ENCODE assay signal across 26 cellular contexts in genomic region chr16:81860867-81861266, GRCh38.
A peak's percentile ranks its signal among the peaks of the same experiment; 100 is the strongest.
DNase-seq lines count a peak whose midpoint lies in the region; ATAC-seq and TF ChIP-seq lines count a peak whose summit lies in the region.
"Had no signal": no experiment of that assay in that cellular context is flagged by ENCODE, and none has a peak within 500 bp of the region (broad histone marks: within the 10 kb centered on the region; RNA-seq: fewer than 3 reads in every experiment).

No MANE protein-coding gene starts in this region.

- H3K27ac Mint-ChIP-seq in MCF 10A (ENCODE audit: low read depth, unreplicated experiment) = no peak overlapping the region
- peak overlapping the region; percentile 82 to 86 for H3K27ac Mint-ChIP-seq in effector memory CD8-positive, alpha-beta T cell
- H3K27ac Mint-ChIP-seq: nephron progenitor cell had no signal

- POLR2A ChIA-PET in MCF 10A (lab: Yijun Ruan, JAX) = no interaction called here

- H3K27me3 ChIP-seq in breast epithelium (no peaks in the 10 kb centered on the region), neutrophil (no peaks in the 10 kb centered on the region)
- H3K27me3 ChIP-seq: ovary, vagina had no signal

- H3K9me3 ChIP-seq in breast epithelium = no peaks in the 10 kb centered on the region
- no peaks in the 10 kb centered on the region for H3K9me3 ChIP-seq in neutrophil
- H3K9me3 ChIP-seq: ovary, SK-N-SH, vagina had no signal

- CTCF ChIA-PET in MCF 10A (lab: Yijun Ruan, JAX) = interaction anchor here (0.7 to 5.4 kb wide), 4 partner anchors 12 to 29 kb away, joined by 3 to 39 read pairs (median 5); no protein-coding TSS in a partner anchor

- DNase-seq in breast epithelium (ENCODE audit: low spot score in 2 of 2) (no peak), MCF 10A (ENCODE audit: unreplicated experiment) (no peak), SKM-1 (lab: John Stamatoyannopoulos, UW; ENCODE audit: unreplicated experiment) (no peak)
- no peak for DNase-seq in effector memory CD8-positive, alpha-beta T cell
- DNase-seq: activated CD4-positive, alpha-beta T cell treated with anti-CD3 and anti-CD28 coated beads for 4 hours; activated gamma-delta T cell treated with Interleukin-2 at 50 U/mL for 16 hours; activated T-cell treated with anti-CD3 and anti-CD28 coated beads, Interleukin-2, amount 50 U/mL, for 4 hours; DMS153; H7; KG1; left ventricle myocardium superior; NCI-H146; NCI-H2107; NCI-H446; NCI-H774; nephron progenitor cell; ovary; retina; SK-N-SH; stimulated activated CD4-positive, alpha-beta T cell treated with anti-CD3 and anti-CD28 coated beads, Interleukin-2, amount 100 ng/mL, for 24 hours had no signal

- no peaks in the 10 kb centered on the region for H3K9me3 Mint-ChIP-seq in MCF 10A (ENCODE audit: unreplicated experiment)
- no peaks in the 10 kb centered on the region for H3K9me3 Mint-ChIP-seq in effector memory CD8-positive, alpha-beta T cell
- H3K9me3 Mint-ChIP-seq: activated T-cell treated with anti-CD3 and anti-CD28 coated beads, Interleukin-2, amount 50 U/mL, for 4 hours had no signal

- H3K27ac ChIP-seq in breast epithelium (peak overlapping the region; percentile 73 to 89), neutrophil (peak overlapping the region; percentile 98)
- H3K27ac ChIP-seq: ovary, RWPE1 had no signal

- peaks cover 9% of the 10 kb centered on the region for H3K4me1 Mint-ChIP-seq in MCF 10A (ENCODE audit: insufficient read depth, unreplicated experiment)
- peaks cover 11 to 15% of the 10 kb centered on the region in 2 donors for H3K4me1 Mint-ChIP-seq in effector memory CD8-positive, alpha-beta T cell (ENCODE audit: low read depth in 2 of 2)

- peak; percentile 26 for ATAC-seq in effector memory CD8-positive, alpha-beta T cell (replicated peaks)
- no peak for ATAC-seq in HG03108 (IDR thresholded peaks at IDR 0.05; ENCODE audit: unreplicated experiment)
- no peak for ATAC-seq in HG02623 (IDR thresholded peaks at IDR 0.05; ENCODE audit: unreplicated experiment)
- ATAC-seq in HG02970 (IDR thresholded peaks at IDR 0.05; ENCODE audit: low FRiP score, unreplicated experiment) = no peak
- ATAC-seq: activated T-cell treated with anti-CD3 and anti-CD28 coated beads, Interleukin-2, amount 50 U/mL, for 4 hours had no signal

- no peaks in the 10 kb centered on the region for H3K36me3 ChIP-seq in breast epithelium
- peaks cover 66% of the 10 kb centered on the region for H3K36me3 ChIP-seq in neutrophil
- H3K36me3 ChIP-seq: ovary, vagina had no signal

- H3K27me3 Mint-ChIP-seq in MCF 10A (ENCODE audit: insufficient read depth, unreplicated experiment) = no peaks in the 10 kb centered on the region
- H3K27me3 Mint-ChIP-seq in effector memory CD8-positive, alpha-beta T cell = no peaks in the 10 kb centered on the region

- H3K4me3 Mint-ChIP-seq in MCF 10A (ENCODE audit: unreplicated experiment) = no peak overlapping the region
- peak overlapping the region; percentile 39 to 54 for H3K4me3 Mint-ChIP-seq in effector memory CD8-positive, alpha-beta T cell
- H3K4me3 Mint-ChIP-seq: activated T-cell treated with anti-CD3 and anti-CD28 coated beads, Interleukin-2, amount 50 U/mL, for 4 hours; nephron progenitor cell had no signal

- TF ChIP-seq CTCF in breast epithelium (IDR thresholded peaks at IDR 0.05) (no peak), MCF 10A (IDR thresholded peaks at IDR 0.05; ENCODE audit: unreplicated experiment) (no peak), neutrophil (IDR thresholded peaks at IDR 0.05) (no peak)

- intact Hi-C loops in breast epithelium (cut with DNase I; ENCODE audit: low total_unique reads) = no loop called here
- intact Hi-C loops in MCF 10A (cut with micrococcal nuclease) = no loop called here

- BruUV-seq in MCF 10A (replicated peaks; lab: Mats Ljungman, UMichigan) = no TSS peak

- no peaks in the 10 kb centered on the region for H3K4me1 ChIP-seq in breast epithelium
- peaks cover 38 to 41% of the 10 kb centered on the region in 2 experiments for H3K4me1 ChIP-seq in neutrophil (ENCODE audit: control insufficient read depth in 1 of 2, insufficient read depth in 1 of 2, low read depth in 1 of 2, low read length in 1 of 2)
- H3K4me1 ChIP-seq: vagina had no signal

- H3K36me3 Mint-ChIP-seq in MCF 10A (ENCODE audit: insufficient read depth, unreplicated experiment) = no peaks in the 10 kb centered on the region
- H3K36me3 Mint-ChIP-seq in effector memory CD8-positive, alpha-beta T cell (ENCODE audit: insufficient read depth) = peaks cover 13% of the 10 kb centered on the region

- H3K4me3 ChIP-seq in breast epithelium (no peak overlapping the region), neutrophil (ENCODE audit: low read depth in 1 of 2, low read length in 1 of 2) (no peak overlapping the region)
- H3K4me3 ChIP-seq: ovary, vagina had no signal

- TF ChIP-seq POLR2A in breast epithelium (IDR thresholded peaks at IDR 0.05) = no peak
